10 cellular contexts compared by ENCODE assay signal in genomic region chr1:16254263-16254948, GRCh38. TPM values are rescaled to one million over a fixed set of nuclear protein-coding genes. Genes with fewer than 3 reads are reported as not detected.
DNase-seq lines count a peak whose midpoint lies in the region; ATAC-seq and TF ChIP-seq lines count a peak whose summit lies in the region.
"Had no signal": no experiment of that assay in that cellular context is flagged by ENCODE, and none has a peak within 500 bp of the region (broad histone marks: within the 10 kb centered on the region; RNA-seq: fewer than 3 reads in every experiment).

No MANE protein-coding gene starts in this region.

- peak overlapping the region; percentile 58 for H3K27ac Mint-ChIP-seq in activated T-helper 17 cell treated with anti-CD3 and anti-CD28 coated beads, Interleukin-2, amount 50 U/mL, for 72 hours

- no peak overlapping the region for H3K4me3 Mint-ChIP-seq in activated T-helper 17 cell treated with anti-CD3 and anti-CD28 coated beads, Interleukin-2, amount 50 U/mL, for 72 hours

- H3K36me3 ChIP-seq in left ventricle myocardium inferior (peaks cover 52% of the 10 kb centered on the region), tibial artery (peaks cover 42 to 58% (median 53%) of the 10 kb centered on the region in 3 donors)

- no peaks in the 10 kb centered on the region for H3K27me3 Mint-ChIP-seq in activated T-helper 17 cell treated with anti-CD3 and anti-CD28 coated beads, Interleukin-2, amount 50 U/mL, for 72 hours

- H3K4me3 ChIP-seq in left ventricle myocardium inferior (no peak overlapping the region), tibial artery (no peak overlapping the region)

- H3K9me3 ChIP-seq in left ventricle myocardium inferior (replicated peaks) (no peaks in the 10 kb centered on the region), tibial artery (no peaks in the 10 kb centered on the region)

- H3K27me3 ChIP-seq in left ventricle myocardium inferior (ENCODE audit: low read depth) (no peaks in the 10 kb centered on the region), tibial artery (no peaks in the 10 kb centered on the region)

- H3K4me1 Mint-ChIP-seq in activated T-helper 17 cell treated with anti-CD3 and anti-CD28 coated beads, Interleukin-2, amount 50 U/mL, for 72 hours, result peaks cover 5% of the 10 kb centered on the region

- ATAC-seq in Right ventricle myocardium inferior, result peak; percentile 26
- no peak for ATAC-seq in activated T-helper 17 cell treated with anti-CD3 and anti-CD28 coated beads, Interleukin-2, amount 50 U/mL, for 72 hours (replicated peaks)
- no peak for ATAC-seq in GM21423 (IDR thresholded peaks at IDR 0.05; ENCODE audit: unreplicated experiment)
- ATAC-seq: Panc1 had no signal

- H3K9me3 Mint-ChIP-seq in activated T-helper 17 cell treated with anti-CD3 and anti-CD28 coated beads, Interleukin-2, amount 50 U/mL, for 72 hours, result no peaks in the 10 kb centered on the region

- no peak for TF ChIP-seq CTCF in left ventricle myocardium inferior (IDR thresholded peaks at IDR 0.05; ENCODE audit: borderline replicate concordance)
- no peak for TF ChIP-seq CTCF in tibial artery (IDR thresholded peaks at IDR 0.05)

- intact Hi-C loops in Right ventricle myocardium inferior (cut with DNase I), result no loop called here
- intact Hi-C loops in cardiac septum (cut with DNase I), result no loop called here
- intact Hi-C loops in left ventricle myocardium inferior (cut with micrococcal nuclease), result no loop called here
- intact Hi-C loops in tibial artery (cut with DNase I; ENCODE audit: low total_unique reads), result no loop called here

- peaks cover 78% of the 10 kb centered on the region for H3K4me1 ChIP-seq in left ventricle myocardium inferior
- H3K4me1 ChIP-seq in tibial artery, result peaks cover 0 to 84% (median 34%) of the 10 kb centered on the region in 4 donors

- peaks cover 82% of the 10 kb centered on the region for H3K36me3 Mint-ChIP-seq in activated T-helper 17 cell treated with anti-CD3 and anti-CD28 coated beads, Interleukin-2, amount 50 U/mL, for 72 hours (ENCODE audit: low read depth)

- H3K27ac ChIP-seq in left ventricle myocardium inferior (replicated peaks) (peak overlapping the region; percentile 90), tibial artery (peak overlapping the region; percentile 26 to 83)

- no peak for DNase-seq in Right ventricle myocardium inferior (ENCODE audit: missing footprints)
- no peak for DNase-seq in cardiac septum (ENCODE audit: low spot score)
- DNase-seq in left ventricle myocardium inferior, result no peak
- DNase-seq in tibial artery, result peak; percentile 14 to 29
- no peak for DNase-seq in hypothalamus (lab: John Stamatoyannopoulos, UW)
- no peak for DNase-seq in stimulated activated naive CD4-positive, alpha-beta T cell treated with Interleukin-2 at 50 U/mL for 16 hours (lab: John Stamatoyannopoulos, UW)
- DNase-seq: NCI-H345 had no signal

RNA-seq across cellular contexts. Expression of gene CPLANE2, which starts 17.4 kb away (rescaled TPM):
- total RNA-seq in Right ventricle myocardium inferior, result 11.8 TPM
- 10.6 TPM for total RNA-seq in cardiac septum
- total RNA-seq in activated T-helper 17 cell treated with anti-CD3 and anti-CD28 coated beads, Interleukin-2, amount 50 U/mL, for 72 hours, result 1 to 10 TPM; 3.1 to 7.5 TPM
- total RNA-seq in left ventricle myocardium inferior, result 9.7 TPM

RNA-seq across cellular contexts. Expression of gene ARHGEF19, which starts 42.0 kb away (rescaled TPM):
- 2.8 TPM for total RNA-seq in Right ventricle myocardium inferior
- 1.3 TPM for total RNA-seq in cardiac septum
- 10 to 100 TPM in 1 of 2 donors, 1 to 10 TPM in 1; 7.5 to 10.0 TPM for total RNA-seq in activated T-helper 17 cell treated with anti-CD3 and anti-CD28 coated beads, Interleukin-2, amount 50 U/mL, for 72 hours
- 2.2 TPM for total RNA-seq in left ventricle myocardium inferior

Comparison
In these comparisons a context has a peak if more than half of its experiments do, and no peak if none do; other contexts are left out.
1. DNase-seq: peak in tibial artery (2 of 2); none in Right ventricle myocardium inferior (single experiment), cardiac septum (single experiment), left ventricle myocardium inferior (single experiment), hypothalamus (0 of 51) and stimulated activated naive CD4-positive, alpha-beta T cell treated with Interleukin-2 at 50 U/mL for 16 hours (single experiment).